ENCODE assay signal across 22 cellular contexts in genomic region chr2:120299561-120299960, GRCh38. TPM values are rescaled to one million over a fixed set of nuclear protein-coding genes. Genes with fewer than 3 reads are reported as not detected.
"Had no signal": no experiment of that assay in that cellular context is flagged by ENCODE, and none has a peak within 500 bp of the region (broad histone marks: within the 10 kb centered on the region; RNA-seq: fewer than 3 reads in every experiment).

No MANE protein-coding gene starts in this region.

- DNase-seq: cerebellar nuclear complex; colonic mucosa; dermis blood vessel endothelial cell; erythroblast; heart left ventricle; hippocampal formation; left cardiac atrium; left ventricle myocardium superior; mucosa of descending colon; naive thymus-derived CD8-positive, alpha-beta T cell; posterior cingulate gyrus; sigmoid colon; stimulated activated CD4-positive, alpha-beta T cell treated with anti-CD3 and anti-CD28 coated beads, Interleukin-4, amount 100 ng/mL, for 4 hours; stimulated activated naive B cell treated with anti-CD40 and anti-IgM and Interleukin-4, amounts not matched to agents 10 μg/mL and 1 μg/mL and 100 μg/mL, for 72 hours; stimulated activated naive CD8-positive, alpha-beta T cell treated with anti-CD3 and anti-CD28 coated beads, Interleukin-15, amount 100 ng/mL, for 72 hours; testis had no signal

- H3K27me3 ChIP-seq: colonic mucosa, heart left ventricle, neutrophil, right atrium auricular region, sigmoid colon, testis, tibial nerve had no signal

- H3K36me3 ChIP-seq: colonic mucosa had no signal

- H3K9me3 Mint-ChIP-seq: naive thymus-derived CD8-positive, alpha-beta T cell; stimulated activated naive B cell treated with anti-CD40 and anti-IgM and Interleukin-4, amounts not matched to agents 10 μg/mL and 1 μg/mL and 100 μg/mL, for 72 hours; stimulated activated naive CD8-positive, alpha-beta T cell treated with anti-CD3 and anti-CD28 coated beads, Interleukin-15, amount 100 ng/mL, for 72 hours had no signal

- H3K9me3 ChIP-seq: colonic mucosa, heart left ventricle, mucosa of descending colon, neutrophil, right atrium auricular region, sigmoid colon, testis, tibial nerve had no signal

- H3K27ac ChIP-seq: colonic mucosa, heart left ventricle, neutrophil, right atrium auricular region, sigmoid colon, testis, tibial nerve had no signal

- ATAC-seq: heart left ventricle; left cardiac atrium; left ventricle myocardium superior; mucosa of descending colon; naive thymus-derived CD8-positive, alpha-beta T cell; stimulated activated naive B cell treated with anti-CD40 and anti-IgM and Interleukin-4, amounts not matched to agents 10 μg/mL and 1 μg/mL and 100 μg/mL, for 72 hours; stimulated activated naive CD8-positive, alpha-beta T cell treated with anti-CD3 and anti-CD28 coated beads, Interleukin-15, amount 100 ng/mL, for 72 hours had no signal

- H3K4me3 ChIP-seq: colonic mucosa, heart left ventricle, mucosa of descending colon, right atrium auricular region, sigmoid colon, skin epidermis, testis, tibial nerve had no signal

- H3K27ac Mint-ChIP-seq: naive thymus-derived CD8-positive, alpha-beta T cell had no signal

- H3K27me3 Mint-ChIP-seq: stimulated activated naive B cell treated with anti-CD40 and anti-IgM and Interleukin-4, amounts not matched to agents 10 μg/mL and 1 μg/mL and 100 μg/mL, for 72 hours; stimulated activated naive CD8-positive, alpha-beta T cell treated with anti-CD3 and anti-CD28 coated beads, Interleukin-15, amount 100 ng/mL, for 72 hours had no signal

- H3K4me3 Mint-ChIP-seq: naive thymus-derived CD8-positive, alpha-beta T cell; stimulated activated naive B cell treated with anti-CD40 and anti-IgM and Interleukin-4, amounts not matched to agents 10 μg/mL and 1 μg/mL and 100 μg/mL, for 72 hours; stimulated activated naive CD8-positive, alpha-beta T cell treated with anti-CD3 and anti-CD28 coated beads, Interleukin-15, amount 100 ng/mL, for 72 hours had no signal

- H3K4me1 ChIP-seq: colonic mucosa, heart left ventricle, right atrium auricular region, sigmoid colon, testis, tibial nerve had no signal

RNA-seq across cellular contexts. Expression of gene INHBB, which starts 46.4 kb away (rescaled TPM):
- total RNA-seq: naive thymus-derived CD8-positive, alpha-beta T cell had no signal
- polyA plus RNA-seq: keratinocyte; naive thymus-derived CD8-positive, alpha-beta T cell; neural cell had no signal
